ENCODE assay signal across 14 cellular contexts in genomic region chr3:188298585-188298984, GRCh38.
DNase-seq lines count a peak whose midpoint lies in the region; TF ChIP-seq lines count a peak whose summit lies in the region.
"Had no signal": no experiment of that assay in that cellular context is flagged by ENCODE, and none has a peak within 500 bp of the region (broad histone marks: within the 10 kb centered on the region; RNA-seq: fewer than 3 reads in every experiment).

No MANE protein-coding gene starts in this region.

- no peak overlapping the region for H2AFZ ChIP-seq in mesenchymal stem cell (ENCODE audit: low read depth, low read length)

- H3K4me1 ChIP-seq in BLaER1 treated with 17β-estradiol and CSF1 and Interleukin-3, amounts not matched to agents 10 nM and 100 nM = peaks cover 48 to 99% (median 63%) of the 10 kb centered on the region in 10 experiments
- H3K4me1 ChIP-seq in mesenchymal stem cell (ENCODE audit: control insufficient read depth, insufficient read depth, low read depth, low read length) (peaks cover 7% of the 10 kb centered on the region), BE2C (no peaks in the 10 kb centered on the region), Peyer's patch (peaks cover 0 to 56% (median 4%) of the 10 kb centered on the region in 4 donors)

- H2BK5ac ChIP-seq in mesenchymal stem cell (ENCODE audit: low read depth, low read length, poor library complexity, severe bottlenecking) = no peak overlapping the region

- peaks cover 3% of the 10 kb centered on the region for H3K36me3 Mint-ChIP-seq in activated naive CD8-positive, alpha-beta T cell

- H3K9me3 ChIP-seq in BLaER1 treated with 17β-estradiol and CSF1 and Interleukin-3, amounts not matched to agents 10 nM and 100 nM (replicated peaks in 1 of 11) = peaks cover 0 to 13% (median 3%) of the 10 kb centered on the region in 11 experiments; a peak in 7 of 22 replicates
- H3K9me3 ChIP-seq in mesenchymal stem cell (ENCODE audit: control insufficient read depth, low read length) (no peaks in the 10 kb centered on the region), BE2C (no peaks in the 10 kb centered on the region), Peyer's patch (no peaks in the 10 kb centered on the region)

- TF ChIP-seq CTCF in BE2C (IDR thresholded peaks at IDR 0.05; ENCODE audit: low read depth, low read length) (no peak), Peyer's patch (IDR thresholded peaks at IDR 0.05) (no peak)

- H3K27me3 ChIP-seq in BLaER1 treated with 17β-estradiol and CSF1 and Interleukin-3, amounts not matched to agents 10 nM and 100 nM = no peaks in the 10 kb centered on the region
- no peaks in the 10 kb centered on the region for H3K27me3 ChIP-seq in mesenchymal stem cell (ENCODE audit: control insufficient read depth in 1 of 2, insufficient read depth in 1 of 2, low read length in 2 of 2)
- H3K27me3 ChIP-seq in BE2C = no peaks in the 10 kb centered on the region
- no peaks in the 10 kb centered on the region for H3K27me3 ChIP-seq in Peyer's patch

- no peak overlapping the region for H3K23ac ChIP-seq in mesenchymal stem cell (ENCODE audit: low read length in 2 of 2)

- H3K4ac ChIP-seq in mesenchymal stem cell (ENCODE audit: low read depth in 1 of 2, low read length in 2 of 2) = peak overlapping the region in 1 of 2 experiments; percentile 56

- H3K14ac ChIP-seq in mesenchymal stem cell (ENCODE audit: low read length in 2 of 2) = no peak overlapping the region

- peak overlapping the region in 1 of 2 experiments; percentile 28 for H3K18ac ChIP-seq in mesenchymal stem cell (ENCODE audit: low read depth in 1 of 2, low read length in 2 of 2)

- H3K4me2 ChIP-seq in BLaER1 treated with 17β-estradiol and CSF1 and Interleukin-3, amounts not matched to agents 10 nM and 100 nM = peak overlapping the region; percentile 24 to 83 (median 74)
- no peak overlapping the region for H3K4me2 ChIP-seq in mesenchymal stem cell (ENCODE audit: low read length, poor library complexity, severe bottlenecking)

- H3K4me3 ChIP-seq in BLaER1 treated with 17β-estradiol and CSF1 and Interleukin-3, amounts not matched to agents 10 nM and 100 nM = peak overlapping the region in 2 of 10 experiments; percentile 0 to 9; a peak in 2 of 20 replicates
- no peak overlapping the region for H3K4me3 ChIP-seq in mesenchymal stem cell (ENCODE audit: insufficient read depth in 1 of 2, low read depth in 1 of 2, low read length in 2 of 2)
- H3K4me3 ChIP-seq in BE2C (ENCODE audit: low read depth, low read length) = no peak overlapping the region
- H3K4me3 ChIP-seq in Peyer's patch = no peak overlapping the region

- H2BK120ac ChIP-seq in mesenchymal stem cell (ENCODE audit: low read depth, low read length) = no peak overlapping the region

- 80% methylated on average over 2 of the region's 3 CpGs for WGBS in mesenchymal stem cell

- no peak for TF ChIP-seq POLR2A in Peyer's patch (IDR thresholded peaks at IDR 0.05)

- no peak overlapping the region for H2BK15ac ChIP-seq in mesenchymal stem cell (ENCODE audit: low read depth, poor library complexity, severe bottlenecking)

- no peaks in the 10 kb centered on the region for H4K20me1 ChIP-seq in BLaER1 treated with 17β-estradiol and CSF1 and Interleukin-3, amounts not matched to agents 10 nM and 100 nM

- H2BK12ac ChIP-seq in mesenchymal stem cell (ENCODE audit: low read length in 2 of 2) = no peak overlapping the region

- H3K4me1 Mint-ChIP-seq in activated naive CD8-positive, alpha-beta T cell (ENCODE audit: low read depth) = peaks cover 35% of the 10 kb centered on the region

- H3K4me3 Mint-ChIP-seq in activated naive CD8-positive, alpha-beta T cell = no peak overlapping the region
- H3K4me3 Mint-ChIP-seq: activated naive CD8-positive, alpha-beta T cell treated with anti-CD3 and anti-CD28 coated beads, Interleukin-2, amount 10 ng/mL, durations not matched to agents 7 days and 5 days had no signal

- H3K27me3 Mint-ChIP-seq in activated naive CD8-positive, alpha-beta T cell = no peaks in the 10 kb centered on the region
- H3K27me3 Mint-ChIP-seq: activated naive CD8-positive, alpha-beta T cell treated with anti-CD3 and anti-CD28 coated beads, Interleukin-2, amount 10 ng/mL, durations not matched to agents 7 days and 5 days had no signal

- H3K9me3 Mint-ChIP-seq in activated naive CD8-positive, alpha-beta T cell (ENCODE audit: low read depth) = no peaks in the 10 kb centered on the region

- no peak overlapping the region for H4K91ac ChIP-seq in mesenchymal stem cell (ENCODE audit: low read length)

- DNase-seq in EH (ENCODE audit: low read depth) = peak; percentile 24
- DNase-seq in mesenchymal stem cell = no peak
- no peak for DNase-seq in BE2C
- no peak for DNase-seq in NCI-H1105 treated with DMSO at 0.1 percent for 48 hours (lab: John Stamatoyannopoulos, UW)
- DNase-seq in DMS53 treated with DMSO at 0.1 percent for 48 hours (lab: John Stamatoyannopoulos, UW; ENCODE audit: unreplicated experiment) = no peak
- DNase-seq in Peyer's patch = no peak
- DNase-seq: activated naive CD8-positive, alpha-beta T cell treated with anti-CD3 and anti-CD28 coated beads, Interleukin-2, amount 10 ng/mL, durations not matched to agents 7 days and 5 days; DMS53; effector CD4-positive, alpha-beta T cell; midbrain; NCI-H1930; right cardiac atrium had no signal

- peak overlapping the region; percentile 70 to 92 (median 88) for H3K27ac ChIP-seq in BLaER1 treated with 17β-estradiol and CSF1 and Interleukin-3, amounts not matched to agents 10 nM and 100 nM
- H3K27ac ChIP-seq in mesenchymal stem cell (ENCODE audit: low read length, poor library complexity, severe bottlenecking) = no peak overlapping the region
- peak overlapping the region in 1 of 4 donors; percentile 44 for H3K27ac ChIP-seq in Peyer's patch

- no peak overlapping the region for H4K8ac ChIP-seq in mesenchymal stem cell (ENCODE audit: low read length)

- peak overlapping the region; percentile 45 for H2AK5ac ChIP-seq in mesenchymal stem cell (ENCODE audit: low read length, severe bottlenecking)

- H3K79me1 ChIP-seq in mesenchymal stem cell (replicated peaks; ENCODE audit: low read length, poor library complexity, severe bottlenecking) = peaks cover 24% of the 10 kb centered on the region

- H3K36me3 ChIP-seq in BLaER1 treated with 17β-estradiol and CSF1 and Interleukin-3, amounts not matched to agents 10 nM and 100 nM = peaks cover 0 to 11% (median 0%) of the 10 kb centered on the region in 11 experiments; a peak in 2 of 22 replicates
- H3K36me3 ChIP-seq in mesenchymal stem cell (ENCODE audit: control insufficient read depth in 1 of 2, insufficient read depth in 2 of 2, low read depth in 1 of 2, low read length in 2 of 2) (no peaks in the 10 kb centered on the region), BE2C (no peaks in the 10 kb centered on the region), Peyer's patch (no peaks in the 10 kb centered on the region)

- H3K27ac Mint-ChIP-seq in activated naive CD8-positive, alpha-beta T cell = peak overlapping the region; percentile 12
- H3K27ac Mint-ChIP-seq: activated naive CD8-positive, alpha-beta T cell treated with anti-CD3 and anti-CD28 coated beads, Interleukin-2, amount 10 ng/mL, durations not matched to agents 7 days and 5 days had no signal

- peak overlapping the region in 8 of 11 experiments; percentile 1 to 76 (median 64); a peak in 14 of 22 replicates for H3K9ac ChIP-seq in BLaER1 treated with 17β-estradiol and CSF1 and Interleukin-3, amounts not matched to agents 10 nM and 100 nM
- H3K9ac ChIP-seq in mesenchymal stem cell (ENCODE audit: low read length) = no peak overlapping the region
